In genomic region chr6:25054469-25054868, GRCh38 we compare ENCODE assay signal across 9 cellular contexts.
A peak's percentile ranks its signal among the peaks of the same experiment; 100 is the strongest.
DNase-seq lines count a peak whose midpoint lies in the region; ATAC-seq lines count a peak whose summit lies in the region.
"Had no signal": no experiment of that assay in that cellular context is flagged by ENCODE, and none has a peak within 500 bp of the region (broad histone marks: within the 10 kb centered on the region; RNA-seq: fewer than 3 reads in every experiment).

No MANE protein-coding gene starts in this region.

- ATAC-seq in HG03045 (IDR thresholded peaks at IDR 0.05; ENCODE audit: unreplicated experiment) = no peak

- DNase-seq in EH (ENCODE audit: low read depth) (peak; percentile 91), MV-4-11 (lab: John Stamatoyannopoulos, UW) (peak; percentile 42), dedifferentiated amniotic fluid mesenchymal stem cell (ENCODE audit: extremely low spot score) (peak; percentile 60), renal cortical epithelial cell (ENCODE audit: low read depth) (peak; percentile 38), mucosa of gallbladder (ENCODE audit: low spot score) (no peak), SW480 (ENCODE audit: low spot score) (no peak)
- DNase-seq in NK-92 treated with Interleukin-12 subunit alpha and Interleukin-12 subunit beta, amount 100 ng/mL, for 24 hours (lab: John Stamatoyannopoulos, UW) = no peak
- DNase-seq: pancreas had no signal

Comparison
In these comparisons a context has a peak if more than half of its experiments do, and no peak if none do; other contexts are left out.
1. DNase-seq: peak in EH (single experiment), MV-4-11 (single experiment), dedifferentiated amniotic fluid mesenchymal stem cell (single experiment) and renal cortical epithelial cell (single experiment); none in mucosa of gallbladder (single experiment), NK-92 treated with Interleukin-12 subunit alpha and Interleukin-12 subunit beta, amount 100 ng/mL, for 24 hours (single experiment) and SW480 (single experiment).